ENCODE assay signal across 9 cellular contexts in genomic region chr4:142840516-142841123, GRCh38. TPM values are rescaled to one million over a fixed set of nuclear protein-coding genes. Genes with fewer than 3 reads are reported as not detected.
DNase-seq lines count a peak whose midpoint lies in the region; ATAC-seq and TF ChIP-seq lines count a peak whose summit lies in the region.
"Had no signal": no experiment of that assay in that cellular context is flagged by ENCODE, and none has a peak within 500 bp of the region (broad histone marks: within the 10 kb centered on the region; RNA-seq: fewer than 3 reads in every experiment).

No MANE protein-coding gene starts in this region.

- H3K36me3 ChIP-seq in breast epithelium = no peaks in the 10 kb centered on the region

- no peak overlapping the region for H3K27ac Mint-ChIP-seq in mesothelial cell of epicardium
- no peak overlapping the region for H3K27ac Mint-ChIP-seq in natural killer cell

- no peaks in the 10 kb centered on the region for H3K36me3 Mint-ChIP-seq in mesothelial cell of epicardium
- H3K36me3 Mint-ChIP-seq in natural killer cell = no peaks in the 10 kb centered on the region

- H3K4me3 Mint-ChIP-seq in mesothelial cell of epicardium (no peak overlapping the region), natural killer cell (no peak overlapping the region)

- no peaks in the 10 kb centered on the region for H3K4me1 ChIP-seq in breast epithelium

- H3K27me3 Mint-ChIP-seq in mesothelial cell of epicardium (ENCODE audit: low read depth) (peaks cover 13% of the 10 kb centered on the region), natural killer cell (ENCODE audit: low read depth in 2 of 2) (peaks cover 9 to 12% of the 10 kb centered on the region in 2 donors)

- DNase-seq in GM12864 (ENCODE audit: low read depth) = no peak
- DNase-seq in NCI-H1105 (lab: John Stamatoyannopoulos, UW) = peak; percentile 0
- DNase-seq in breast epithelium (ENCODE audit: low spot score in 2 of 2) = no peak
- DNase-seq in mesothelial cell of epicardium (ENCODE audit: low spot score in 2 of 2, unreplicated experiment in 2 of 2) = no peak
- no peak for DNase-seq in activated CD4-positive, alpha-beta T cell treated with anti-CD3 and anti-CD28 coated beads for 1 hour
- no peak for DNase-seq in natural killer cell
- no peak for DNase-seq in stimulated activated CD4-positive, alpha-beta T cell treated with anti-CD3 and anti-CD28 coated beads, Interleukin-15, amount 100 ng/mL, for 24 hours

- TF ChIP-seq CTCF in GM12864 (IDR thresholded peaks at IDR 0.05; ENCODE audit: low read depth, low read length, missing control alignments) (peak; percentile 35), breast epithelium (IDR thresholded peaks at IDR 0.05) (peak in 2 of 3 donors; percentile 41 to 51), mesothelial cell of epicardium (IDR thresholded peaks at IDR 0.05; ENCODE audit: unreplicated experiment) (peak; percentile 74), natural killer cell (IDR thresholded peaks at IDR 0.05) (no peak)

- no peak overlapping the region for H3K4me3 ChIP-seq in GM12864 (ENCODE audit: low read depth, low read length)
- no peak overlapping the region for H3K4me3 ChIP-seq in breast epithelium
- H3K4me3 ChIP-seq: SK-N-MC had no signal

- peaks cover 0 to 5% of the 10 kb centered on the region in 2 donors for H3K27me3 ChIP-seq in breast epithelium

- no peaks in the 10 kb centered on the region for H3K9me3 Mint-ChIP-seq in mesothelial cell of epicardium
- no peaks in the 10 kb centered on the region for H3K9me3 Mint-ChIP-seq in natural killer cell

- ATAC-seq in HG03045 (IDR thresholded peaks at IDR 0.05; ENCODE audit: unreplicated experiment) (no peak), natural killer cell (no peak)

- intact Hi-C loops in breast epithelium (cut with DNase I; ENCODE audit: low total_unique reads) (loop anchor here (10.0 kb wide), 2 partner anchors 486 to 716 kb away; no protein-coding TSS in a partner anchor), natural killer cell (cut with micrococcal nuclease) (no loop called here)

- H3K9me3 ChIP-seq in breast epithelium = no peaks in the 10 kb centered on the region

- H3K4me1 Mint-ChIP-seq in mesothelial cell of epicardium (peaks cover 33% of the 10 kb centered on the region), natural killer cell (peaks cover 0 to 2% of the 10 kb centered on the region in 2 donors)

- TF ChIP-seq POLR2A in breast epithelium (IDR thresholded peaks at IDR 0.05) = no peak

- H3K27ac ChIP-seq in breast epithelium = no peak overlapping the region
- H3K27ac ChIP-seq: SK-N-MC had no signal

RNA-seq across cellular contexts. Expression of gene INPP4B, which starts 5.5 kb away (rescaled TPM):
- 100 to 1,000 TPM in 1 of 3 donors, 10 to 100 TPM in 2; 15.8 to 113 (median 93.4) TPM for total RNA-seq in breast epithelium
- 26.1 to 35.4 TPM (median 27.9 TPM) in 3 replicates for total RNA-seq in mesothelial cell of epicardium
- total RNA-seq in natural killer cell = 1 to 10 TPM; 2.4 to 6.2 (median 4.5) TPM
